ENCODE assay signal across 21 cellular contexts in the genomic region with DNA sequence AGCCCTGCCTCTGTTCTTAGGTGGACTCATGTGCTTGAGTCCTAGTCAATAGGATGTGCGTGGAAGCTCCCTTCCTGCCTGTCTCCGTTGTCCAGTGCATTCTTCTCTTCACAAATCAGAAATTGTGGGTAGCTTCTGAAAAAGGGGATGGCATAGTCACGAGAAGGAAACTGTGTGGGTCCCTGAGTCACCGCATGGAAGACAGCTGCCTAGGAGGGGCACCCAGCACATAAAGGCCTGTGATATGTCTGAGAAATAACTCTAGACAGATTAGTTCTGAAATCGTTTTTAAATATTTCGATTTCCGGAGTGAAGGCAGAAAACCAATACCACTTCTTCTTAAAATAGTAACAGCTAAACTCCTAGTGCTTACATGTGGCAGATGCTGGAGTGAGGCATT.
"Had no signal": no experiment of that assay in that cellular context is flagged by ENCODE, and none has a peak within 500 bp of the region (broad histone marks: within the 10 kb centered on the region; RNA-seq: fewer than 3 reads in every experiment).

No MANE protein-coding gene starts in this region.

- H3K4me1 ChIP-seq: gastrocnemius medialis, heart right ventricle, left lung, lower lobe of right lung had no signal

- H3K4me3 ChIP-seq: coronary artery, dorsolateral prefrontal cortex, esophagus squamous epithelium, gastrocnemius medialis, heart right ventricle, left lung, lower lobe of right lung, mucosa of descending colon had no signal

- DNase-seq: dermis blood vessel endothelial cell; dorsolateral prefrontal cortex; effector CD4-positive, alpha-beta T cell; effector memory CD4-positive, alpha-beta T cell; esophagus squamous epithelium; foreskin fibroblast; foreskin melanocyte; gastrocnemius medialis; glutamatergic neuron; head of caudate nucleus; heart right ventricle; hippocampal formation; left cardiac atrium; left lung; left ventricle myocardium superior; lower lobe of right lung; mesenchymal stem cell; mucosa of descending colon; naive B cell; naive thymus-derived CD8-positive, alpha-beta T cell had no signal

- H3K36me3 ChIP-seq: esophagus squamous epithelium, gastrocnemius medialis, heart right ventricle, left lung, lower lobe of right lung had no signal

- H3K27ac ChIP-seq: coronary artery, dorsolateral prefrontal cortex, esophagus squamous epithelium, gastrocnemius medialis, heart right ventricle, left lung, lower lobe of right lung had no signal

- ATAC-seq: gastrocnemius medialis; heart right ventricle; left cardiac atrium; left lung; left ventricle myocardium superior; lower lobe of right lung; mucosa of descending colon; naive thymus-derived CD8-positive, alpha-beta T cell had no signal

- H3K9me3 ChIP-seq: esophagus squamous epithelium, gastrocnemius medialis, heart right ventricle, left lung, lower lobe of right lung, mucosa of descending colon had no signal

- H3K27me3 ChIP-seq: esophagus squamous epithelium, gastrocnemius medialis, heart right ventricle, left lung had no signal
